ENCODE assay signal across 18 cellular contexts in the genomic region with DNA sequence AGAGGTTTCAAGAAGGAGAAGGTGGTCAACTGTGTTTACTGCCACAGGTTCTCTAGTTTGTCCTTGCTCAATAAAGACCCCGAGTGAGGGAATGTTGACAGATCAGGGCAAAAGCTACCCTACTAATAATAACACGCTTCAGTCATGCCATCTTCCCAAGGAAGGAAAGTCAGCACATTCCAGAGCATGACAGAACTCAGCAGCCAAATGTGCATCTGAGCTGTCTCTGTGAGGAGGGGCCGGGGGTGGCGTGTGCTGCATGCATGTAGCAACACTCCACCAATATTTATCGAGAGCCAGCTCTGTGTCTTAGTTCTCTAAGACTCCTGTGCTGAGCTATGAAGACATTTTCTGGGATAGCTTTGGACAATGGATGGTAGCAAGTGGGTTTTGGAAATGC.
"Had no signal": no experiment of that assay in that cellular context is flagged by ENCODE, and none has a peak within 500 bp of the region (broad histone marks: within the 10 kb centered on the region; RNA-seq: fewer than 3 reads in every experiment).

No MANE protein-coding gene starts in this region.

- H3K4me1 ChIP-seq: adrenal gland, lower lobe of right lung had no signal

- H3K4me1 Mint-ChIP-seq: activated naive CD4-positive, alpha-beta T cell treated with anti-CD3 and anti-CD28 coated beads, Interleukin-2, amount 50 U/mL, for 24 hours; endodermal cell had no signal

- H3K27me3 Mint-ChIP-seq: activated naive CD4-positive, alpha-beta T cell treated with anti-CD3 and anti-CD28 coated beads, Interleukin-2, amount 50 U/mL, for 24 hours had no signal

- ATAC-seq: activated CD8-positive, alpha-beta T cell treated with anti-CD3 and anti-CD28 coated beads for 36 hours; activated T-cell treated with anti-CD3 and anti-CD28 coated beads, Interleukin-2, amount 50 U/mL, for 4 hours; lower lobe of right lung; stimulated activated naive CD8-positive, alpha-beta T cell treated with anti-CD3 and anti-CD28 coated beads, Interleukin-15, Interleukin-2, amounts not matched to agents 100 U/mL and 50 U/mL, for 24 hours had no signal

- H3K4me3 Mint-ChIP-seq: activated CD8-positive, alpha-beta T cell treated with anti-CD3 and anti-CD28 coated beads for 36 hours; activated naive CD4-positive, alpha-beta T cell treated with anti-CD3 and anti-CD28 coated beads, Interleukin-2, amount 50 U/mL, for 24 hours; activated T-cell treated with anti-CD3 and anti-CD28 coated beads, Interleukin-2, amount 50 U/mL, for 4 hours; endodermal cell; type B pancreatic cell had no signal

- H3K27ac Mint-ChIP-seq: activated CD8-positive, alpha-beta T cell treated with anti-CD3 and anti-CD28 coated beads for 36 hours; endodermal cell; type B pancreatic cell had no signal

- H3K27ac ChIP-seq: adrenal gland, cardiac muscle cell, dorsolateral prefrontal cortex, lower lobe of right lung had no signal

- DNase-seq: activated CD4-positive, alpha-beta T cell treated with anti-CD3 and anti-CD28 coated beads for 4 hours; activated CD8-positive, alpha-beta T cell treated with anti-CD3 and anti-CD28 coated beads for 36 hours; activated effector memory CD4-positive, alpha-beta T cell treated with anti-CD3 and anti-CD28 coated beads, Interleukin-2, amount 50 U/mL, for 16 hours; activated T-cell treated with anti-CD3 and anti-CD28 coated beads, Interleukin-2, amount 50 U/mL, for 4 hours; adrenal gland; dorsolateral prefrontal cortex; endodermal cell; erythroblast; lower lobe of right lung; midbrain; naive B cell; retina; small intestine; stimulated activated naive CD8-positive, alpha-beta T cell treated with anti-CD3 and anti-CD28 coated beads, Interleukin-15, Interleukin-2, amounts not matched to agents 100 U/mL and 50 U/mL, for 24 hours; T-helper 2 cell had no signal

- H3K27me3 ChIP-seq: adrenal gland, cardiac muscle cell, dorsolateral prefrontal cortex had no signal

- H3K4me3 ChIP-seq: adrenal gland, cardiac muscle cell, dorsolateral prefrontal cortex, lower lobe of right lung had no signal

- H3K36me3 ChIP-seq: adrenal gland, cardiac muscle cell, lower lobe of right lung had no signal

- H3K9me3 ChIP-seq: adrenal gland, lower lobe of right lung had no signal

- H3K9me3 Mint-ChIP-seq: activated CD8-positive, alpha-beta T cell treated with anti-CD3 and anti-CD28 coated beads for 36 hours; activated naive CD4-positive, alpha-beta T cell treated with anti-CD3 and anti-CD28 coated beads, Interleukin-2, amount 50 U/mL, for 24 hours; activated T-cell treated with anti-CD3 and anti-CD28 coated beads, Interleukin-2, amount 50 U/mL, for 4 hours; endodermal cell; type B pancreatic cell had no signal
